Comparison of ENCODE assay signal across 16 cellular contexts in genomic region chr5:64835266-64835665, GRCh38.
DNase-seq lines count a peak whose midpoint lies in the region; TF ChIP-seq lines count a peak whose summit lies in the region.
"Had no signal": no experiment of that assay in that cellular context is flagged by ENCODE, and none has a peak within 500 bp of the region (broad histone marks: within the 10 kb centered on the region; RNA-seq: fewer than 3 reads in every experiment).

No MANE protein-coding gene starts in this region.

- H3K9me3 ChIP-seq in left ventricle myocardium inferior (replicated peaks) (peaks cover 3% of the 10 kb centered on the region), right atrium auricular region (no peaks in the 10 kb centered on the region), osteoblast (ENCODE audit: low read depth, low read length) (no peaks in the 10 kb centered on the region)
- H3K9me3 ChIP-seq: A549; BLaER1 treated with 17β-estradiol and CSF1 and Interleukin-3, amounts not matched to agents 10 nM and 100 nM; Caco-2 had no signal

- H3K27ac ChIP-seq in left ventricle myocardium inferior (replicated peaks), result peak overlapping the region; percentile 66
- no peak overlapping the region for H3K27ac ChIP-seq in right atrium auricular region
- peak overlapping the region; percentile 29 for H3K27ac ChIP-seq in osteoblast (ENCODE audit: low read depth, low read length)
- H3K27ac ChIP-seq: 22Rv1; A549; BLaER1 treated with 17β-estradiol and CSF1 and Interleukin-3, amounts not matched to agents 10 nM and 100 nM; C4-2B had no signal

- H3K4me3 ChIP-seq in left ventricle myocardium inferior (no peak overlapping the region), right atrium auricular region (no peak overlapping the region), osteoblast (ENCODE audit: insufficient read depth, low read length) (no peak overlapping the region)
- H3K4me3 ChIP-seq: A549; BLaER1 treated with 17β-estradiol and CSF1 and Interleukin-3, amounts not matched to agents 10 nM and 100 nM had no signal

- H3K27me3 ChIP-seq in left ventricle myocardium inferior (ENCODE audit: low read depth), result no peaks in the 10 kb centered on the region
- H3K27me3 ChIP-seq in right atrium auricular region, result no peaks in the 10 kb centered on the region
- H3K27me3 ChIP-seq in osteoblast (ENCODE audit: insufficient read depth, low read length), result no peaks in the 10 kb centered on the region
- H3K27me3 ChIP-seq: BLaER1 treated with 17β-estradiol and CSF1 and Interleukin-3, amounts not matched to agents 10 nM and 100 nM had no signal

- peaks cover 53% of the 10 kb centered on the region for H3K4me1 ChIP-seq in left ventricle myocardium inferior
- H3K4me1 ChIP-seq in right atrium auricular region, result peaks cover 0 to 14% of the 10 kb centered on the region in 2 donors
- H3K4me1 ChIP-seq in osteoblast (ENCODE audit: insufficient read depth, low read length), result peaks cover 53% of the 10 kb centered on the region
- H3K4me1 ChIP-seq: A549, Caco-2 had no signal

- intact Hi-C loops in left ventricle myocardium inferior (cut with micrococcal nuclease), result no loop called here

- H3K79me2 ChIP-seq in osteoblast (ENCODE audit: insufficient read depth, low read length), result no peaks in the 10 kb centered on the region

- no peak overlapping the region for H2AFZ ChIP-seq in osteoblast (ENCODE audit: low read length)

- no peak for DNase-seq in left ventricle myocardium inferior
- DNase-seq in right atrium auricular region (ENCODE audit: low spot score), result no peak
- DNase-seq in osteoblast (ENCODE audit: insufficient read length, low spot score, missing footprints), result no peak
- no peak for DNase-seq in foreskin melanocyte
- no peak for DNase-seq in superior temporal gyrus (ENCODE audit: extremely low spot score)
- DNase-seq: AML-193; Caco-2; Calu3; CD4-positive, alpha-beta T cell; CD8-positive, alpha-beta T cell; DMS79 treated with DMSO at 0.1 percent for 48 hours; GF-D8 had no signal

- H4K20me1 ChIP-seq in osteoblast (ENCODE audit: insufficient read depth, low read length), result no peaks in the 10 kb centered on the region
- H4K20me1 ChIP-seq: BLaER1 treated with 17β-estradiol and CSF1 and Interleukin-3, amounts not matched to agents 10 nM and 100 nM had no signal

- TF ChIP-seq CTCF in left ventricle myocardium inferior (IDR thresholded peaks at IDR 0.05; ENCODE audit: borderline replicate concordance) (no peak), right atrium auricular region (IDR thresholded peaks at IDR 0.05) (no peak), osteoblast (IDR thresholded peaks at IDR 0.05; ENCODE audit: extremely low read depth, low read depth, low read length) (no peak)

- no peak overlapping the region for H3K4me2 ChIP-seq in osteoblast (ENCODE audit: insufficient read depth, low read length)
- H3K4me2 ChIP-seq: A549; BLaER1 treated with 17β-estradiol and CSF1 and Interleukin-3, amounts not matched to agents 10 nM and 100 nM had no signal

- H3K36me3 ChIP-seq in left ventricle myocardium inferior (no peaks in the 10 kb centered on the region), right atrium auricular region (no peaks in the 10 kb centered on the region), osteoblast (ENCODE audit: insufficient read depth, low read length) (no peaks in the 10 kb centered on the region)

Comparison
In these comparisons a context has a peak if more than half of its experiments do, and no peak if none do; other contexts are left out.
1. H3K27ac ChIP-seq: peak in left ventricle myocardium inferior (single experiment) and osteoblast (single experiment); none in right atrium auricular region (0 of 2).